In genomic region chr22:41092023-41092817, GRCh38 we compare ENCODE assay signal across 8 cellular contexts. TPM values are rescaled to one million over a fixed set of nuclear protein-coding genes. Genes with fewer than 3 reads are reported as not detected.
DNase-seq lines count a peak whose midpoint lies in the region; ATAC-seq, FAIRE-seq and TF ChIP-seq lines count a peak whose summit lies in the region.

EP300 (plus strand) TSS chr22:41092592; CDS start chr22:41093005, 413 bp downstream.

- H3K79me2 ChIP-seq in GM23338 (replicated peaks; ENCODE audit: insufficient read depth): peaks cover 50% of the 10 kb centered on the region
- peaks cover 50% of the 10 kb centered on the region for H3K79me2 ChIP-seq in astrocyte (ENCODE audit: insufficient read depth, low read length)

- DNase-seq in GM10266 (ENCODE audit: extremely low spot score) (peak; percentile 88), GM23338 (ENCODE audit: low spot score) (peak; percentile 72), LoVo (ENCODE audit: low spot score) (peak; percentile 56), T-helper 22 cell (ENCODE audit: low read depth) (peak; percentile 88), astrocyte (ENCODE audit: low read depth) (peak; percentile 56), hepatic stellate cell (ENCODE audit: low spot score) (peak; percentile 81), retinal pigment epithelial cell (ENCODE audit: low read depth) (no peak), OCI-M2 (lab: John Stamatoyannopoulos, UW; ENCODE audit: unreplicated experiment) (no peak)

- H3K27ac Mint-ChIP-seq in GM23338 (peak within 1 kb of the TSS; percentile 99), astrocyte (ENCODE audit: unreplicated experiment) (peak within 1 kb of the TSS; percentile 98)

- H2AFZ ChIP-seq in GM23338 (no peak within 1 kb of the TSS), astrocyte (ENCODE audit: low read depth, low read length) (peak within 1 kb of the TSS; percentile 78)

- peaks cover 36% of the 10 kb centered on the region for H4K20me1 ChIP-seq in GM23338 (replicated peaks; ENCODE audit: insufficient read depth)
- H4K20me1 ChIP-seq in astrocyte (ENCODE audit: insufficient read depth, low read length): peaks cover 46% of the 10 kb centered on the region

- H3K4me1 ChIP-seq in GM23338 (ENCODE audit: insufficient read depth) (peaks cover 23% of the 10 kb centered on the region), astrocyte (ENCODE audit: insufficient read depth, low read length) (peaks cover 6% of the 10 kb centered on the region)

- H3K27ac ChIP-seq in GM23338 (ENCODE audit: low read depth) (peak within 1 kb of the TSS; percentile 99), astrocyte (ENCODE audit: low read depth, low read length) (peak within 1 kb of the TSS; percentile 99)

- ATAC-seq in GM23338: peak; percentile 13

- no peaks in the 10 kb centered on the region; the same call in 1 of the 3 replicates for H3K9me3 Mint-ChIP-seq in GM23338
- no peaks in the 10 kb centered on the region for H3K9me3 Mint-ChIP-seq in astrocyte (ENCODE audit: unreplicated experiment)

- H3K4me3 Mint-ChIP-seq in GM23338: peak within 1 kb of the TSS; percentile 95
- peak within 1 kb of the TSS; percentile 99 for H3K4me3 Mint-ChIP-seq in astrocyte (ENCODE audit: unreplicated experiment)

- no peaks in the 10 kb centered on the region for H3K9me3 ChIP-seq in astrocyte (ENCODE audit: insufficient read depth, low read depth, low read length)

- H3K9me2 ChIP-seq in GM23338 (ENCODE audit: insufficient read depth): no peaks in the 10 kb centered on the region

- H3K4me2 ChIP-seq in GM23338: peak within 1 kb of the TSS; percentile 92
- peak within 1 kb of the TSS; percentile 84 for H3K4me2 ChIP-seq in astrocyte (ENCODE audit: low read length)

- no peak for FAIRE-seq in astrocyte (lab: Jason Lieb, UNC)

- no peaks in the 10 kb centered on the region for H3F3A ChIP-seq in GM23338 (replicated peaks; ENCODE audit: low read depth)

- H3K36me3 Mint-ChIP-seq in GM23338 (ENCODE audit: low read depth) (peaks cover 26% of the 10 kb centered on the region), astrocyte (ENCODE audit: low read depth, unreplicated experiment) (no peaks in the 10 kb centered on the region)

- H3K27me3 ChIP-seq in GM23338 (ENCODE audit: insufficient read depth) (no peaks in the 10 kb centered on the region), astrocyte (ENCODE audit: insufficient read depth, low read length) (no peaks in the 10 kb centered on the region)

- H3K36me3 ChIP-seq in GM23338 (ENCODE audit: insufficient read depth): no peaks in the 10 kb centered on the region
- H3K36me3 ChIP-seq in astrocyte (ENCODE audit: insufficient read depth, low read length): no peaks in the 10 kb centered on the region

- TF ChIP-seq CTCF in GM10266 (IDR thresholded peaks at IDR 0.05; ENCODE audit: control insufficient read depth, insufficient read depth, low read depth, missing control alignments): no peak
- no peak for TF ChIP-seq CTCF in GM23338 (conservative IDR thresholded peaks at IDR 0.05; ENCODE audit: low read depth in 2 of 2)
- TF ChIP-seq CTCF in astrocyte (IDR thresholded peaks at IDR 0.05; ENCODE audit: insufficient read depth, low read depth, low read length): no peak
- TF ChIP-seq CTCF in retinal pigment epithelial cell (conservative IDR thresholded peaks at IDR 0.05; ENCODE audit: low read depth, low read length): no peak

- H3K4me3 ChIP-seq in GM23338: peak within 1 kb of the TSS; percentile 90
- H3K4me3 ChIP-seq in astrocyte (ENCODE audit: insufficient read depth, low read depth, low read length): peak within 1 kb of the TSS; percentile 99
- peak within 1 kb of the TSS; percentile 83 for H3K4me3 ChIP-seq in retinal pigment epithelial cell (ENCODE audit: low read length)

- H3K4me1 Mint-ChIP-seq in GM23338 (peaks cover 26% of the 10 kb centered on the region), astrocyte (ENCODE audit: low read depth, unreplicated experiment) (peaks cover 10% of the 10 kb centered on the region)

- H3K9ac ChIP-seq in astrocyte (ENCODE audit: low read length): peak within 1 kb of the TSS; percentile 99

- H3K27me3 Mint-ChIP-seq in GM23338 (ENCODE audit: insufficient read depth, low read depth, poor library complexity) (peaks cover 7% of the 10 kb centered on the region), astrocyte (ENCODE audit: low read depth, unreplicated experiment) (no peaks in the 10 kb centered on the region)

TF ChIP-seq in GM23338, 12 proteins besides CTCF, POLR2A, EP300 and RAD21:
- peak; percentile 59; the same call in 1 of the 2 replicates for TF ChIP-seq POLR2AphosphoS5 (IDR thresholded peaks at IDR 0.05; ENCODE audit: low read depth)
- TF ChIP-seq CREB1 (CRISPR knock-in tag; IDR thresholded peaks at IDR 0.05; ENCODE audit: low read depth): no peak

RNA-seq across cellular contexts. Expression of gene EP300, which starts in this region (rescaled TPM):
- total RNA-seq in GM23338 (2014; rRNA removed; shearing (Covaris generic)): 129 and 130 TPM in 2 replicates
- polyA plus RNA-seq in GM23338 (2016; fragmentation: Nextera tagmentation; extraction: Ambion mirVana): 39.4 and 40.7 TPM in 2 replicates
- 54.4 and 64.7 TPM in 2 replicates for total RNA-seq in astrocyte

Comparison
In these comparisons a context has a peak if more than half of its experiments do, and no peak if none do; other contexts are left out.
1. DNase-seq: peak in GM10266 (single experiment), GM23338 (single experiment), LoVo (single experiment), T-helper 22 cell (single experiment), astrocyte (single experiment) and hepatic stellate cell (single experiment); none in retinal pigment epithelial cell (single experiment) and OCI-M2 (single experiment).
2. Peak in every context shown above with its lines, with median percentiles within 50 percentile points of each other: H3K4me3 ChIP-seq.